Comparison of ENCODE assay signal across 33 cellular contexts in the genomic region with DNA sequence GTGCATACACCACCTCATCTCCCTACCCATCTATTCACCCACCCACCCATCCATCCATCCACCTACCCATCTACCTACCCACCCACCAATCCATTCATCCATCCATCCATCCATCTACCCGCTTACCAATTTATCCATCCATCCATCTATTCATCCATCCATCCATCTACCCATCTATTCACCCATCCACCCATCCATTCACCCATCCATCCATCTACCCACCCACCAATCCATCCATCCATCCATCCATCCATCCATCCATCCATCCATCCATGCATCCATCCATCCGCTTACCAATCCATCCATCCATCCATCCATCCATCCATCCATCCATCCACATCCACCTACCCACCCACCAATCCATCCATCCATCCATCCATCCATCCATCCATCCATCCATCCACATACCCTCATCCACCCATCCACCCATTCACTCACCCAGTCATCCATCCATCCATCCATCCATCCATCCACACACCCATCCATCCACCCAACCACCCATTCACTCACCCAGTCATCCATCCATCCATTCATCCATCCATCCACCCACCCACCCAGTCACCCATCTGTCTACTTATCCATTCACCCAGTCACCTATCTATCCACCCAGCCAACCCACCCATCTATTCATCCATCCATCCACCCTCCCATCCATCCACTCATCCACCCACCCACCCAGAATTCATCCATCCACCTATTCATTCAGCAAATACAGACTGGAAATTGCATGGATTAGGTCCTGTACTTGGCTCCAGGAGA.
"Had no signal": no experiment of that assay in that cellular context is flagged by ENCODE, and none has a peak within 500 bp of the region (broad histone marks: within the 10 kb centered on the region; RNA-seq: fewer than 3 reads in every experiment).

No MANE protein-coding gene starts in this region.

- ATAC-seq: activated CD8-positive, alpha-beta T cell treated with anti-CD3 and anti-CD28 coated beads, Interleukin-2, amount 10 ng/mL, durations not matched to agents 7 days and 5 days; activated naive CD4-positive, alpha-beta T cell treated with anti-CD3 and anti-CD28 coated beads, Interleukin-2, amount 50 U/mL, for 72 hours; activated T-cell treated with anti-CD3 and anti-CD28 coated beads, Interleukin-2, amount 50 U/mL, for 4 hours; activated T-cell treated with anti-CD3 and anti-CD28 coated beads, Interleukin-2, amount 50 U/mL, for 72 hours; activated T-helper 17 cell treated with anti-CD3 and anti-CD28 coated beads, Interleukin-2, amount 50 U/mL, for 72 hours; body of pancreas had no signal

- H3K9me3 ChIP-seq: adrenal gland, body of pancreas had no signal

- H3K27me3 Mint-ChIP-seq: activated B cell treated with CpG ODN at 0.5 μM for 24 hours; activated CD4-positive, alpha-beta T cell treated with anti-CD3 and anti-CD28 coated beads, Interleukin-2, amount 10 ng/mL, durations not matched to agents 24 days and 14 days; activated naive CD8-positive, alpha-beta T cell treated with anti-CD3 and anti-CD28 coated beads for 36 hours; activated T-helper 17 cell treated with anti-CD3 and anti-CD28 coated beads, Interleukin-2, amount 50 U/mL, for 72 hours had no signal

- H3K27ac Mint-ChIP-seq: activated B cell treated with CpG ODN at 0.5 μM for 24 hours; activated CD4-positive, alpha-beta memory T cell treated with anti-CD3 and anti-CD28 coated beads, Interleukin-2, amount 10 ng/mL, durations not matched to agents 7 days and 5 days; activated CD4-positive, alpha-beta T cell treated with anti-CD3 and anti-CD28 coated beads, Interleukin-2, amount 10 ng/mL, durations not matched to agents 24 days and 14 days; activated CD8-positive, alpha-beta T cell treated with anti-CD3 and anti-CD28 coated beads, Interleukin-2, amount 10 ng/mL, durations not matched to agents 7 days and 5 days; activated naive CD4-positive, alpha-beta T cell treated with anti-CD3 and anti-CD28 coated beads, Interleukin-2, amount 10 ng/mL, durations not matched to agents 7 days and 5 days; activated naive CD4-positive, alpha-beta T cell treated with anti-CD3 and anti-CD28 coated beads, Interleukin-2, amount 50 U/mL, for 72 hours; activated naive CD8-positive, alpha-beta T cell treated with anti-CD3 and anti-CD28 coated beads for 36 hours; activated T-cell treated with anti-CD3 and anti-CD28 coated beads, Interleukin-2, amount 50 U/mL, for 72 hours; activated T-helper 1 cell treated with anti-CD3 and anti-CD28 coated beads, Interleukin-12 subunit alpha, Interleukin-12 subunit beta, Interleukin-2, Interleukin-4 antibody, amounts not matched to agents 30 ng/mL and 10 ng/mL and 1 ng/mL, durations not matched to agents 14 hours and 24 hours and 36 hours; activated T-helper 17 cell treated with anti-CD3 and anti-CD28 coated beads, Interleukin-2, amount 50 U/mL, for 72 hours; T-helper 1 cell treated with Interleukin-12 subunit alpha and Interleukin-12 subunit beta and Interleukin-4 antibody, amounts not matched to agents 30 μg/mL and 1 μg/mL, for 36 hours; T-helper 2 cell treated with Interferon-gamma antibody and Interleukin-4, amounts not matched to agents 5 μg/mL and 100 μg/mL, for 36 hours had no signal

- H3K9me3 Mint-ChIP-seq: activated T-helper 17 cell treated with anti-CD3 and anti-CD28 coated beads, Interleukin-2, amount 50 U/mL, for 72 hours had no signal

- DNase-seq: activated B cell treated with CpG ODN at 0.5 μM for 24 hours; activated CD4-positive, alpha-beta memory T cell treated with anti-CD3 and anti-CD28 coated beads, Interleukin-2, amount 10 ng/mL, durations not matched to agents 7 days and 5 days; activated CD4-positive, alpha-beta T cell treated with anti-CD3 and anti-CD28 coated beads for 4 hours; activated CD4-positive, alpha-beta T cell treated with anti-CD3 and anti-CD28 coated beads, Interleukin-2, amount 10 ng/mL, durations not matched to agents 24 days and 14 days; activated CD4-positive, alpha-beta T cell treated with anti-CD3 and anti-CD28 coated beads, Interleukin-2, amount 50 U/mL, for 48 hours; activated CD4-positive, CD25-positive, alpha-beta regulatory T cell treated with anti-CD3 and anti-CD28 coated beads, Interleukin-2, amount 50 U/mL, for 72 hours; activated CD8-positive, alpha-beta memory T cell treated with anti-CD3 and anti-CD28 coated beads, Interleukin-2, amount 50 U/mL, for 4 hours; activated CD8-positive, alpha-beta T cell treated with anti-CD3 and anti-CD28 coated beads, Interleukin-2, amount 10 ng/mL, durations not matched to agents 7 days and 5 days; activated effector memory CD4-positive, alpha-beta T cell treated with anti-CD3 and anti-CD28 coated beads, Interleukin-2, amount 50 U/mL, for 16 hours; activated gamma-delta T cell treated with Interleukin-2 at 50 U/mL for 16 hours; activated naive CD4-positive, alpha-beta T cell treated with anti-CD3 and anti-CD28 coated beads, Interleukin-2, amount 10 ng/mL, durations not matched to agents 7 days and 5 days; activated naive CD4-positive, alpha-beta T cell treated with Interleukin-2 at 50 U/mL for 16 hours; activated naive CD8-positive, alpha-beta T cell treated with anti-CD3 and anti-CD28 coated beads for 36 hours; activated T-cell treated with anti-CD3 and anti-CD28 coated beads for 4 hours; activated T-cell treated with anti-CD3 and anti-CD28 coated beads, Interleukin-2, amount 50 U/mL, for 1 hour; activated T-cell treated with anti-CD3 and anti-CD28 coated beads, Interleukin-2, amount 50 U/mL, for 4 hours; activated T-cell treated with anti-CD3 and anti-CD28 coated beads, Interleukin-2, amount 50 U/mL, for 72 hours; adrenal gland; amniotic stem cell; aorta; body of pancreas; brain microvascular endothelial cell; central memory CD4-positive, alpha-beta T cell; T-helper 1 cell; T-helper 2 cell; T-helper 9 cell had no signal

- H3K27me3 ChIP-seq: adrenal gland, body of pancreas, brain microvascular endothelial cell, breast epithelium had no signal

- H3K4me3 Mint-ChIP-seq: activated B cell treated with CpG ODN at 0.5 μM for 24 hours; activated CD4-positive, alpha-beta memory T cell treated with anti-CD3 and anti-CD28 coated beads, Interleukin-2, amount 10 ng/mL, durations not matched to agents 7 days and 5 days; activated CD4-positive, alpha-beta T cell treated with anti-CD3 and anti-CD28 coated beads, Interleukin-2, amount 10 ng/mL, durations not matched to agents 24 days and 14 days; activated CD8-positive, alpha-beta T cell treated with anti-CD3 and anti-CD28 coated beads, Interleukin-2, amount 10 ng/mL, durations not matched to agents 7 days and 5 days; activated naive CD4-positive, alpha-beta T cell treated with anti-CD3 and anti-CD28 coated beads, Interleukin-2, amount 10 ng/mL, durations not matched to agents 7 days and 5 days; activated naive CD8-positive, alpha-beta T cell treated with anti-CD3 and anti-CD28 coated beads for 36 hours; activated T-cell treated with anti-CD3 and anti-CD28 coated beads, Interleukin-2, amount 50 U/mL, for 4 hours; activated T-cell treated with anti-CD3 and anti-CD28 coated beads, Interleukin-2, amount 50 U/mL, for 72 hours; activated T-helper 1 cell treated with anti-CD3 and anti-CD28 coated beads, Interleukin-12 subunit alpha, Interleukin-12 subunit beta, Interleukin-2, Interleukin-4 antibody, amounts not matched to agents 30 ng/mL and 10 ng/mL and 1 ng/mL, durations not matched to agents 14 hours and 24 hours and 36 hours; activated T-helper 17 cell treated with anti-CD3 and anti-CD28 coated beads, Interleukin-2, amount 50 U/mL, for 72 hours; T-helper 1 cell treated with Interleukin-12 subunit alpha and Interleukin-12 subunit beta and Interleukin-4 antibody, amounts not matched to agents 30 μg/mL and 1 μg/mL, for 36 hours; T-helper 2 cell treated with Interferon-gamma antibody and Interleukin-4, amounts not matched to agents 5 μg/mL and 100 μg/mL, for 36 hours had no signal

- H3K36me3 Mint-ChIP-seq: activated naive CD4-positive, alpha-beta T cell treated with anti-CD3 and anti-CD28 coated beads, Interleukin-2, amount 50 U/mL, for 72 hours; activated naive CD8-positive, alpha-beta T cell treated with anti-CD3 and anti-CD28 coated beads for 36 hours had no signal

- H3K36me3 ChIP-seq: adrenal gland, brain microvascular endothelial cell, breast epithelium had no signal

- H3K27ac ChIP-seq: adrenal gland, body of pancreas, brain microvascular endothelial cell, breast epithelium, VCaP had no signal

- H3K4me3 ChIP-seq: adrenal gland, body of pancreas, breast epithelium had no signal
